ENCODE assay signal across 9 cellular contexts in genomic region chr6:156699017-156699421, GRCh38.
DNase-seq lines count a peak whose midpoint lies in the region; ATAC-seq, FAIRE-seq and TF ChIP-seq lines count a peak whose summit lies in the region.
"Had no signal": no experiment of that assay in that cellular context is flagged by ENCODE, and none has a peak within 500 bp of the region (broad histone marks: within the 10 kb centered on the region; RNA-seq: fewer than 3 reads in every experiment).

No MANE protein-coding gene starts in this region.

- no peak for TF ChIP-seq CTCF in GM13976 (IDR thresholded peaks at IDR 0.05; ENCODE audit: borderline replicate concordance, control extremely low read depth, extremely low read depth, insufficient read depth, missing control alignments)

- peak; percentile 28 for DNase-seq in H54 (ENCODE audit: insufficient read length, low spot score)
- DNase-seq in Kasumi-1 (lab: John Stamatoyannopoulos, UW): peak; percentile 4 to 16
- DNase-seq in fibroblast of peridontal ligament (ENCODE audit: extremely low read depth): peak; percentile 14
- no peak for DNase-seq in HT-29 (ENCODE audit: low spot score)
- no peak for DNase-seq in GM13976 (ENCODE audit: low spot score)
- no peak for DNase-seq in NCI-H1417 treated with DMSO at 0.1 percent for 48 hours (lab: John Stamatoyannopoulos, UW)

- peak overlapping the region; percentile 57 for H3K4me3 ChIP-seq in GM08714 (ENCODE audit: low read length)

- in situ Hi-C loops in GM13976 (cut with MboI; ENCODE audit: low sequenced_read_pairs, unreplicated experiment): no loop called here

- no peak for ATAC-seq in GM19324 (IDR thresholded peaks at IDR 0.05; ENCODE audit: low FRiP score, unreplicated experiment)

- peak; percentile 74 for FAIRE-seq in H54 (lab: Jason Lieb, UNC)
- FAIRE-seq: islet of Langerhans had no signal

- TF ChIP-seq POLR2A in H54 (IDR thresholded peaks at IDR 0.05; ENCODE audit: low read depth, low read length): no peak

Comparison
In these comparisons a context has a peak if more than half of its experiments do, and no peak if none do; other contexts are left out.
1. DNase-seq: peak in H54 (single experiment), Kasumi-1 (2 of 2) and fibroblast of peridontal ligament (single experiment); none in HT-29 (single experiment), GM13976 (single experiment) and NCI-H1417 treated with DMSO at 0.1 percent for 48 hours (single experiment).